In the genomic region with DNA sequence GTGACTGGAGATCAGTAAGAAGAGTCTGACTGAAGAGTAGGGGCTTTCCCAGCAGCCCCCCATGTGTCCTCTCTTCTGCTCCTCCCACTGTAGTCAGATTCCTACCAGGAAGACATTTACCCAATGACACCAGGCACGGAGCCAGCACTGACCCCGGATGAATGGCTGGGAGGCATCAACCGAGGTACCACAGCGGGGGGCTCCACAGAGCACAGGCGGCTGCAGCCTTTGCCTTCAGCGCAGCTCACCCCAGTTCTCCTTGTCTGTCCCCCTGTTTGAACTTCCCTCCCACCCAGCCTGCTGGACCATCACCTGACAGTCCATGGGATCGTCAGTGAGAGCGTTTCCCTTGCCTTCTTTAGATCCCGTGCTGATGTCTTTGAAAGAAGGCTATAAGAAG, we compare ENCODE assay signal across 7 cellular contexts.
"Had no signal": no experiment of that assay in that cellular context is flagged by ENCODE, and none has a peak within 500 bp of the region (broad histone marks: within the 10 kb centered on the region; RNA-seq: fewer than 3 reads in every experiment).

No MANE protein-coding gene starts in this region.

- H3K9ac ChIP-seq: GM23248 had no signal

- ATAC-seq: HCT116 had no signal

- H3K4me1 ChIP-seq: HAP-1 had no signal

- H3K27ac ChIP-seq: GM23248 had no signal

- H3K4me3 Mint-ChIP-seq: HFFc6, IgD-negative memory B cell had no signal

- H3K4me3 ChIP-seq: GM23248, HAP-1 had no signal

- H2AFZ ChIP-seq: GM23248 had no signal

- H3K27ac Mint-ChIP-seq: HFFc6, IgD-negative memory B cell had no signal

- DNase-seq: GM23248, GOT3, H7, HFFc6 had no signal

- H3K9me3 Mint-ChIP-seq: HFFc6, IgD-negative memory B cell had no signal

- H3K36me3 ChIP-seq: HAP-1 had no signal

- H3K4me1 Mint-ChIP-seq: IgD-negative memory B cell had no signal

- H3K9me3 ChIP-seq: HAP-1 had no signal
